In the genomic region with DNA sequence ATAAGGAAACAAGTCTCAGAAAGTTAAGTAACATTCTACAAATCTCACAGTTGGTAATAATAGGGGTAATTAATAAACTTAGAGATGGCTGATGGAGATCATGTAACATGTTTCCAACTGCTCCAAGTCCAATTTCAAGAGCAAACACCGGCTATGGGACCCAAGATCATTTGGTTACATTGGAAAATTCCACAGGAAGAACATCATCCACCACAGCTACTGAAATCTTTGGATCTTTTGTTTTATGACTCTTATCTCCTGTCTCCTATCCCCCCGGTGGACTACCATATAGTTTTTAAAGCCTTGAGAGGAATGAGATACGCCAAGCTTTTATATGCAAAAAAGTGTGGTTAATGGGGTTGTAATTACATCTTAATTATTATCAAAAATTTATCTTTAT, we compare ENCODE assay signal across 26 cellular contexts.
"Had no signal": no experiment of that assay in that cellular context is flagged by ENCODE, and none has a peak within 500 bp of the region (broad histone marks: within the 10 kb centered on the region; RNA-seq: fewer than 3 reads in every experiment).

No MANE protein-coding gene starts in this region.

- H3K4me3 ChIP-seq: gastroesophageal sphincter, heart right ventricle, lower lobe of right lung, neural progenitor cell, pancreas, psoas muscle, skin epidermis, stomach, suprapubic skin, tibial nerve had no signal

- H3K36me3 ChIP-seq: gastroesophageal sphincter, heart right ventricle, lower lobe of right lung, neural progenitor cell, pancreas, stomach, suprapubic skin, tibial nerve had no signal

- H3K27me3 ChIP-seq: gastroesophageal sphincter, neural progenitor cell, pancreas, stomach, tibial nerve had no signal

- DNase-seq: activated CD4-positive, alpha-beta T cell treated with anti-CD3 and anti-CD28 coated beads, Interleukin-2, amount 10 ng/mL, durations not matched to agents 7 days and 5 days; activated CD8-positive, alpha-beta memory T cell treated with anti-CD3 and anti-CD28 coated beads, Interleukin-2, amount 10 ng/mL, durations not matched to agents 7 days and 5 days; activated CD8-positive, alpha-beta T cell treated with anti-CD3 and anti-CD28 coated beads for 36 hours; activated effector memory CD4-positive, alpha-beta T cell treated with anti-CD3 and anti-CD28 coated beads, Interleukin-2, amount 50 U/mL, for 16 hours; activated naive CD4-positive, alpha-beta T cell treated with anti-CD3 and anti-CD28 coated beads, Interleukin-2, amount 50 U/mL, for 16 hours; activated naive CD8-positive, alpha-beta T cell treated with anti-CD3 and anti-CD28 coated beads, Interleukin-2, amount 50 U/mL, for 24 hours; activated T-cell treated with anti-CD3 and anti-CD28 coated beads for 4 hours; anterior cingulate cortex; central memory CD4-positive, alpha-beta T cell; dermis blood vessel endothelial cell; effector CD8-positive, alpha-beta T cell; erythroblast; heart right ventricle; lower lobe of right lung; naive thymus-derived CD4-positive, alpha-beta T cell; pancreas; psoas muscle; right cardiac atrium; stomach; SW 1271; T-helper 17 cell had no signal

- H3K4me1 ChIP-seq: gastroesophageal sphincter, heart right ventricle, lower lobe of right lung, neural progenitor cell, pancreas, psoas muscle, stomach, suprapubic skin, tibial nerve had no signal

- H3K27ac ChIP-seq: gastroesophageal sphincter, heart right ventricle, lower lobe of right lung, neural progenitor cell, pancreas, psoas muscle, skin epidermis, stomach, suprapubic skin, tibial nerve had no signal

- H3K9me3 ChIP-seq: gastroesophageal sphincter, lower lobe of right lung, pancreas, psoas muscle, stomach, suprapubic skin, tibial nerve had no signal
